ENCODE assay signal across 1 cellular context in genomic region chr3:179269152-179269707, GRCh38.
A peak's percentile ranks its signal among the peaks of the same experiment; 100 is the strongest.
TF ChIP-seq lines count a peak whose summit lies in the region.

No MANE protein-coding gene starts in this region.

TF ChIP-seq in K562, 482 proteins besides CTCF, POLR2A, EP300 and RAD21 (continued from another document):
- TF ChIP-seq, protein P1, sequence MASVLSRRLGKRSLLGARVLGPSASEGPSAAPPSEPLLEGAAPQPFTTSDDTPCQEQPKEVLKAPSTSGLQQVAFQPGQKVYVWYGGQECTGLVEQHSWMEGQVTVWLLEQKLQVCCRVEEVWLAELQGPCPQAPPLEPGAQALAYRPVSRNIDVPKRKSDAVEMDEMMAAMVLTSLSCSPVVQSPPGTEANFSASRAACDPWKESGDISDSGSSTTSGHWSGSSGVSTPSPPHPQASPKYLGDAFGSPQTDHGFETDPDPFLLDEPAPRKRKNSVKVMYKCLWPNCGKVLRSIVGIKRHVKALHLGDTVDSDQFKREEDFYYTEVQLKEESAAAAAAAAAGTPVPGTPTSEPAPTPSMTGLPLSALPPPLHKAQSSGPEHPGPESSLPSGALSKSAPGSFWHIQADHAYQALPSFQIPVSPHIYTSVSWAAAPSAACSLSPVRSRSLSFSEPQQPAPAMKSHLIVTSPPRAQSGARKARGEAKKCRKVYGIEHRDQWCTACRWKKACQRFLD (CRISPR knock-in tag; IDR thresholded peaks at IDR 0.05): 0 out of 2 replicates have a peak, but pooled peaks have one; percentile 22
- TF ChIP-seq ARID1B (IDR thresholded peaks at IDR 0.05): peak; percentile 53; the same call in 1 of the 2 replicates
- TF ChIP-seq SMARCE1 (IDR thresholded peaks at IDR 0.05): no peak
- no peak for TF ChIP-seq CTBP1 (IDR thresholded peaks at IDR 0.05; ENCODE audit: borderline replicate concordance)
- no peak for TF ChIP-seq FOXA3 (CRISPR knock-in tag; conservative IDR thresholded peaks at IDR 0.05 in 1 of 2, IDR thresholded peaks at IDR 0.05 in 1 of 2)
- TF ChIP-seq DPF2 (IDR thresholded peaks at IDR 0.05): peak; percentile 46
- TF ChIP-seq SIN3A (IDR thresholded peaks at IDR 0.05; ENCODE audit: borderline replicate concordance in 2 of 2, control insufficient read depth in 1 of 2, low read depth in 2 of 2, low read length in 2 of 2): no peak
- TF ChIP-seq ZNF133 (CRISPR knock-in tag; IDR thresholded peaks at IDR 0.05): no peak
- TF ChIP-seq C11orf30 (IDR thresholded peaks at IDR 0.05; ENCODE audit: low read depth): peak; percentile 95
- TF ChIP-seq, protein P2, sequence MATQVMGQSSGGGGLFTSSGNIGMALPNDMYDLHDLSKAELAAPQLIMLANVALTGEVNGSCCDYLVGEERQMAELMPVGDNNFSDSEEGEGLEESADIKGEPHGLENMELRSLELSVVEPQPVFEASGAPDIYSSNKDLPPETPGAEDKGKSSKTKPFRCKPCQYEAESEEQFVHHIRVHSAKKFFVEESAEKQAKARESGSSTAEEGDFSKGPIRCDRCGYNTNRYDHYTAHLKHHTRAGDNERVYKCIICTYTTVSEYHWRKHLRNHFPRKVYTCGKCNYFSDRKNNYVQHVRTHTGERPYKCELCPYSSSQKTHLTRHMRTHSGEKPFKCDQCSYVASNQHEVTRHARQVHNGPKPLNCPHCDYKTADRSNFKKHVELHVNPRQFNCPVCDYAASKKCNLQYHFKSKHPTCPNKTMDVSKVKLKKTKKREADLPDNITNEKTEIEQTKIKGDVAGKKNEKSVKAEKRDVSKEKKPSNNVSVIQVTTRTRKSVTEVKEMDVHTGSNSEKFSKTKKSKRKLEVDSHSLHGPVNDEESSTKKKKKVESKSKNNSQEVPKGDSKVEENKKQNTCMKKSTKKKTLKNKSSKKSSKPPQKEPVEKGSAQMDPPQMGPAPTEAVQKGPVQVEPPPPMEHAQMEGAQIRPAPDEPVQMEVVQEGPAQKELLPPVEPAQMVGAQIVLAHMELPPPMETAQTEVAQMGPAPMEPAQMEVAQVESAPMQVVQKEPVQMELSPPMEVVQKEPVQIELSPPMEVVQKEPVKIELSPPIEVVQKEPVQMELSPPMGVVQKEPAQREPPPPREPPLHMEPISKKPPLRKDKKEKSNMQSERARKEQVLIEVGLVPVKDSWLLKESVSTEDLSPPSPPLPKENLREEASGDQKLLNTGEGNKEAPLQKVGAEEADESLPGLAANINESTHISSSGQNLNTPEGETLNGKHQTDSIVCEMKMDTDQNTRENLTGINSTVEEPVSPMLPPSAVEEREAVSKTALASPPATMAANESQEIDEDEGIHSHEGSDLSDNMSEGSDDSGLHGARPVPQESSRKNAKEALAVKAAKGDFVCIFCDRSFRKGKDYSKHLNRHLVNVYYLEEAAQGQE (CRISPR knock-in tag; IDR thresholded peaks at IDR 0.05; ENCODE audit: low read depth): no peak
- no peak for TF ChIP-seq NR2C1 (IDR thresholded peaks at IDR 0.05)
- peak; percentile 27; the same call in 1 of the 2 replicates for TF ChIP-seq NR2C1 (tag; IDR thresholded peaks at IDR 0.05)
- TF ChIP-seq ZNF316 (IDR thresholded peaks at IDR 0.05): peak; percentile 98
- TF ChIP-seq ATF7 (IDR thresholded peaks at IDR 0.05): no peak
- TF ChIP-seq NEUROD1 (IDR thresholded peaks at IDR 0.05; ENCODE audit: borderline replicate concordance, low read depth, low read length, partially characterized antibody): no peak
- TF ChIP-seq PYGO2 (tag; IDR thresholded peaks at IDR 0.05): no peak
- no peak for TF ChIP-seq ELK3 (CRISPR knock-in tag; IDR thresholded peaks at IDR 0.05)
- no peak for TF ChIP-seq POLR2H (tag; IDR thresholded peaks at IDR 0.05; ENCODE audit: low read depth)
